ENCODE assay signal across 8 cellular contexts in genomic region chr20:38057351-38057972, GRCh38. TPM values are rescaled to one million over a fixed set of nuclear protein-coding genes. Genes with fewer than 3 reads are reported as not detected.
DNase-seq lines count a peak whose midpoint lies in the region; ATAC-seq lines count a peak whose summit lies in the region.

No MANE protein-coding gene starts in this region.

- ATAC-seq in GM21737 (IDR thresholded peaks at IDR 0.05; ENCODE audit: unreplicated experiment) (peak; percentile 52), right cardiac atrium (peak; percentile 87 to 90), sciatic nerve (peak; percentile 92), HG02938 (IDR thresholded peaks at IDR 0.05; ENCODE audit: unreplicated experiment) (no peak)

- DNase-seq in CD4-positive, alpha-beta memory T cell = peak; percentile 63 to 74 (median 66)
- DNase-seq in NCI-H146 treated with DMSO at 0.1 percent for 48 hours (lab: John Stamatoyannopoulos, UW; ENCODE audit: unreplicated experiment) = peak; percentile 47
- DNase-seq in T-helper 2 cell treated with Interferon-gamma antibody and Interleukin-4, amounts not matched to agents 5 μg/mL and 100 μg/mL, for 36 hours (ENCODE audit: low spot score) = peak; percentile 58
- peak; percentile 73 for DNase-seq in amniotic stem cell (lab: John Stamatoyannopoulos, UW)
- peak; percentile 89 to 96 (median 92) for DNase-seq in right cardiac atrium
- DNase-seq in sciatic nerve (ENCODE audit: low spot score) = peak; percentile 93

- H3K9me3 ChIP-seq in CD4-positive, alpha-beta memory T cell (ENCODE audit: control insufficient read depth in 1 of 2, low read length in 2 of 2) = no peaks in the 10 kb centered on the region
- H3K9me3 ChIP-seq in right cardiac atrium (ENCODE audit: control insufficient read depth, low read length) = no peaks in the 10 kb centered on the region

- no peak overlapping the region for H3K4me3 ChIP-seq in CD4-positive, alpha-beta memory T cell (ENCODE audit: low read length in 2 of 2)
- H3K4me3 ChIP-seq in right cardiac atrium (ENCODE audit: low read length) = no peak overlapping the region

- no peaks in the 10 kb centered on the region for H3K27me3 ChIP-seq in CD4-positive, alpha-beta memory T cell (ENCODE audit: insufficient read depth, low read length)
- H3K27me3 ChIP-seq in right cardiac atrium (ENCODE audit: control insufficient read depth, insufficient read depth) = no peaks in the 10 kb centered on the region

- peak overlapping the region in 5 of 7 donors; percentile 19 to 72 (median 32) for H3K27ac Mint-ChIP-seq in CD4-positive, alpha-beta memory T cell
- peak overlapping the region; percentile 64 for H3K27ac Mint-ChIP-seq in T-helper 2 cell treated with Interferon-gamma antibody and Interleukin-4, amounts not matched to agents 5 μg/mL and 100 μg/mL, for 36 hours

- H3K36me3 ChIP-seq in CD4-positive, alpha-beta memory T cell (ENCODE audit: insufficient read depth, low read length) = peaks cover 35% of the 10 kb centered on the region

- intact Hi-C loops in CD4-positive, alpha-beta memory T cell (cut with micrococcal nuclease) = loop anchor here (1.0 kb wide), 1 partner anchor 108 kb away; the partner anchor contains the start of gene TGM2
- intact Hi-C loops in right cardiac atrium (cut with DNase I) = loop anchor here (2.0 to 5.0 kb wide), 4 partner anchors 105 to 163 kb away; partner anchors contain the start of gene TGM2 (in 1 of the 4)
- intact Hi-C loops in sciatic nerve (cut with DNase I) = loop anchor here (5.0 kb wide), 1 partner anchor 255 kb away; no protein-coding TSS in a partner anchor

- CTCF ChIA-PET in CD4-positive, alpha-beta memory T cell (lab: Charles Lee; ENCODE audit: partially characterized antibody) = interaction anchor here (0.6 to 3.3 kb wide), 26 partner anchors 9 to 398 kb away, joined by 3 to 62 read pairs (median 4); partner anchors contain the start of gene TGM2

- 13% methylated on average over 7 of the region's 7 CpGs for WGBS in right cardiac atrium

- peaks cover 12 to 26% (median 25%) of the 10 kb centered on the region in 4 donors for H3K4me1 Mint-ChIP-seq in CD4-positive, alpha-beta memory T cell
- H3K4me1 Mint-ChIP-seq in T-helper 2 cell treated with Interferon-gamma antibody and Interleukin-4, amounts not matched to agents 5 μg/mL and 100 μg/mL, for 36 hours (ENCODE audit: low read depth) = peaks cover 23% of the 10 kb centered on the region

- no peaks in the 10 kb centered on the region for H3K9me3 Mint-ChIP-seq in CD4-positive, alpha-beta memory T cell
- H3K9me3 Mint-ChIP-seq in T-helper 2 cell treated with Interferon-gamma antibody and Interleukin-4, amounts not matched to agents 5 μg/mL and 100 μg/mL, for 36 hours = no peaks in the 10 kb centered on the region

- no peaks in the 10 kb centered on the region for H3K27me3 Mint-ChIP-seq in CD4-positive, alpha-beta memory T cell
- no peaks in the 10 kb centered on the region for H3K27me3 Mint-ChIP-seq in T-helper 2 cell treated with Interferon-gamma antibody and Interleukin-4, amounts not matched to agents 5 μg/mL and 100 μg/mL, for 36 hours (ENCODE audit: low read depth)

- no peak overlapping the region for H3K27ac ChIP-seq in CD4-positive, alpha-beta memory T cell (ENCODE audit: low read depth, low read length)
- no peak overlapping the region for H3K27ac ChIP-seq in right cardiac atrium (ENCODE audit: low read length)

- no peaks in the 10 kb centered on the region for H3K4me1 ChIP-seq in CD4-positive, alpha-beta memory T cell (ENCODE audit: insufficient read depth, low read length)
- no peaks in the 10 kb centered on the region for H3K4me1 ChIP-seq in right cardiac atrium (ENCODE audit: control insufficient read depth, insufficient read depth, low read length)

- H3K36me3 Mint-ChIP-seq in CD4-positive, alpha-beta memory T cell = peaks cover 26 to 51% of the 10 kb centered on the region in 2 donors
- H3K36me3 Mint-ChIP-seq in T-helper 2 cell treated with Interferon-gamma antibody and Interleukin-4, amounts not matched to agents 5 μg/mL and 100 μg/mL, for 36 hours (ENCODE audit: low read depth) = peaks cover 27% of the 10 kb centered on the region

- POLR2A ChIA-PET in CD4-positive, alpha-beta memory T cell (lab: Charles Lee; ENCODE audit: partially characterized antibody) = interaction anchor here (1.0 to 1.3 kb wide), 2 partner anchors 24 to 164 kb away, joined by 4 to 5 read pairs; partner anchors contain the start of genes RPRD1B and TTI1

- H3K4me3 Mint-ChIP-seq in CD4-positive, alpha-beta memory T cell = peak overlapping the region in 1 of 8 donors; percentile 38
- H3K4me3 Mint-ChIP-seq in T-helper 2 cell treated with Interferon-gamma antibody and Interleukin-4, amounts not matched to agents 5 μg/mL and 100 μg/mL, for 36 hours = no peak overlapping the region

RNA-seq across cellular contexts. Expression of gene RPRD1B, which starts 23.9 kb away (rescaled TPM):
- 10 to 100 TPM; 42.8 to 43.8 TPM for total RNA-seq in CD4-positive, alpha-beta memory T cell
- 1 to 10 TPM; 3.7 to 6.6 TPM for polyA plus RNA-seq in CD4-positive, alpha-beta memory T cell
- total RNA-seq in right cardiac atrium (10 to 100 TPM; 66.9 to 88.5 (median 69.1) TPM), sciatic nerve (41.9 TPM)
- 18.5 TPM for polyA plus RNA-seq in right cardiac atrium

RNA-seq across cellular contexts. Expression of gene TTI1, which starts 24.2 kb away (rescaled TPM):
- 10 to 100 TPM; 26.1 to 26.6 TPM for total RNA-seq in CD4-positive, alpha-beta memory T cell
- polyA plus RNA-seq in CD4-positive, alpha-beta memory T cell = 10 to 100 TPM; 13.0 to 19.6 TPM
- total RNA-seq in right cardiac atrium = 10 to 100 TPM; 13.1 to 15.4 (median 14.0) TPM
- 11.4 TPM for polyA plus RNA-seq in right cardiac atrium
- total RNA-seq in sciatic nerve = 15.2 TPM
